In genomic region chr11:17541330-17541885, GRCh38 we compare ENCODE assay signal across 1 cellular context.
A peak's percentile ranks its signal among the peaks of the same experiment; 100 is the strongest.
TF ChIP-seq lines count a peak whose summit lies in the region.

No MANE protein-coding gene starts in this region.

TF ChIP-seq in HepG2, 621 proteins besides CTCF, POLR2A, EP300 and RAD21:
- peak; percentile 17; the same call in 1 of the 2 replicates for TF ChIP-seq MAFF (IDR thresholded peaks at IDR 0.05; ENCODE audit: low read depth, low read length)
- TF ChIP-seq MAFK (conservative IDR thresholded peaks at IDR 0.05 in 1 of 2, IDR thresholded peaks at IDR 0.05 in 1 of 2; ENCODE audit: low read length in 2 of 2) = peak in 1 of 2 experiments; percentile 24; a peak in 1 of 4 replicates
- TF ChIP-seq ZFP36 (IDR thresholded peaks at IDR 0.05; ENCODE audit: borderline replicate concordance, low read depth, low read length, partially characterized antibody) = no peak
